ENCODE assay signal across 8 cellular contexts in genomic region chr14:102592969-102593840, GRCh38. TPM values are rescaled to one million over a fixed set of nuclear protein-coding genes. Genes with fewer than 3 reads are reported as not detected.
A peak's percentile ranks its signal among the peaks of the same experiment; 100 is the strongest.
DNase-seq lines count a peak whose midpoint lies in the region; ATAC-seq, FAIRE-seq and TF ChIP-seq lines count a peak whose summit lies in the region.

No MANE protein-coding gene starts in this region.

- H3K27me3 ChIP-seq in lung (ENCODE audit: control insufficient read depth, insufficient read depth): no peaks in the 10 kb centered on the region

- ATAC-seq in GM21528 (IDR thresholded peaks at IDR 0.05; ENCODE audit: low FRiP score, unreplicated experiment): peak; percentile 21
- ATAC-seq in lung (ENCODE audit: insufficient read depth, low FRiP score): no peak

- peak; percentile 28 for DNase-seq in DMS79 treated with DMSO at 0.1 percent for 48 hours (lab: John Stamatoyannopoulos, UW)
- DNase-seq in Kasumi-1 (lab: John Stamatoyannopoulos, UW): peak; percentile 21 to 27
- DNase-seq in activated CD4-positive, alpha-beta T cell treated with anti-CD3 and anti-CD28 coated beads, Interleukin-2, amount 10 ng/mL, durations not matched to agents 24 days and 14 days: peak; percentile 90
- DNase-seq in dermis blood vessel endothelial cell: peak; percentile 67
- peak; percentile 43 for DNase-seq in lung (ENCODE audit: low spot score)
- DNase-seq in stimulated activated CD4-positive, alpha-beta T cell treated with anti-CD3 and anti-CD28 coated beads, TNF-alpha, amount 100 ng/mL, for 48 hours (ENCODE audit: low read depth in 3 of 3): peak; percentile 26 to 41 (median 26)
- no peak for DNase-seq in H54 (ENCODE audit: insufficient read length, low spot score)

- intact Hi-C loops in activated CD4-positive, alpha-beta T cell treated with anti-CD3 and anti-CD28 coated beads, Interleukin-2, amount 10 ng/mL, durations not matched to agents 24 days and 14 days (cut with micrococcal nuclease): loop anchor here (1.0 to 5.0 kb wide), 5 partner anchors 68 to 631 kb away; partner anchors contain the start of genes CINP, DYNC1H1, TECPR2 and ZNF839

- H3K27ac Mint-ChIP-seq in activated CD4-positive, alpha-beta T cell treated with anti-CD3 and anti-CD28 coated beads, Interleukin-2, amount 10 ng/mL, durations not matched to agents 24 days and 14 days: peak overlapping the region; percentile 81

- H3K36me3 Mint-ChIP-seq in activated CD4-positive, alpha-beta T cell treated with anti-CD3 and anti-CD28 coated beads, Interleukin-2, amount 10 ng/mL, durations not matched to agents 24 days and 14 days (ENCODE audit: low read depth): peaks cover 14% of the 10 kb centered on the region

- peak overlapping the region; percentile 94 for H3K4me3 Mint-ChIP-seq in activated CD4-positive, alpha-beta T cell treated with anti-CD3 and anti-CD28 coated beads, Interleukin-2, amount 10 ng/mL, durations not matched to agents 24 days and 14 days

- H3K9me3 Mint-ChIP-seq in activated CD4-positive, alpha-beta T cell treated with anti-CD3 and anti-CD28 coated beads, Interleukin-2, amount 10 ng/mL, durations not matched to agents 24 days and 14 days: no peaks in the 10 kb centered on the region

- no peaks in the 10 kb centered on the region for H3K36me3 ChIP-seq in lung (ENCODE audit: control insufficient read depth in 2 of 2, insufficient read depth in 2 of 2, low read length in 2 of 2)

- TF ChIP-seq CTCF in lung (IDR thresholded peaks at IDR 0.05; ENCODE audit: control extremely low read depth, extremely low read depth): no peak

- H3K9me3 ChIP-seq in lung (ENCODE audit: control insufficient read depth in 2 of 2, insufficient read depth in 1 of 2, low read length in 1 of 2): no peaks in the 10 kb centered on the region

- no peak for TF ChIP-seq POLR2A in H54 (IDR thresholded peaks at IDR 0.05; ENCODE audit: low read depth, low read length)

- peaks cover 0 to 2% of the 10 kb centered on the region in 2 donors for H3K4me1 ChIP-seq in lung (ENCODE audit: control insufficient read depth in 2 of 2, insufficient read depth in 2 of 2, low read length in 2 of 2)

- 0% methylated on average over 44 to 95 of the region's 95 CpGs for WGBS in lung, 2 donors

- peak overlapping the region; percentile 86 for H3K4me3 ChIP-seq in lung

- peaks cover 23% of the 10 kb centered on the region for H3K4me1 Mint-ChIP-seq in activated CD4-positive, alpha-beta T cell treated with anti-CD3 and anti-CD28 coated beads, Interleukin-2, amount 10 ng/mL, durations not matched to agents 24 days and 14 days

- H3K27me3 Mint-ChIP-seq in activated CD4-positive, alpha-beta T cell treated with anti-CD3 and anti-CD28 coated beads, Interleukin-2, amount 10 ng/mL, durations not matched to agents 24 days and 14 days: peaks cover 4% of the 10 kb centered on the region

- FAIRE-seq in H54 (lab: Jason Lieb, UNC): no peak

- H3K27ac ChIP-seq in lung (ENCODE audit: low read depth in 1 of 2, low read length in 1 of 2): peak overlapping the region; percentile 91 to 92

RNA-seq across cellular contexts. Expression of gene RCOR1, which starts 0.8 kb away (rescaled TPM):
- total RNA-seq in activated CD4-positive, alpha-beta T cell treated with anti-CD3 and anti-CD28 coated beads, Interleukin-2, amount 10 ng/mL, durations not matched to agents 24 days and 14 days: 21.8 and 24.0 TPM in 2 replicates
- 14.0 and 24.6 TPM in 2 replicates for total RNA-seq in dermis blood vessel endothelial cell
- 10 to 100 TPM; 31.6 to 63.9 TPM for total RNA-seq in lung
- polyA plus RNA-seq in lung: 10 to 100 TPM in 1 of 2 donors, 1 to 10 TPM in 1; 7.9 to 13.3 TPM
